Comparison of ENCODE assay signal across 2 cellular contexts in the genomic region with DNA sequence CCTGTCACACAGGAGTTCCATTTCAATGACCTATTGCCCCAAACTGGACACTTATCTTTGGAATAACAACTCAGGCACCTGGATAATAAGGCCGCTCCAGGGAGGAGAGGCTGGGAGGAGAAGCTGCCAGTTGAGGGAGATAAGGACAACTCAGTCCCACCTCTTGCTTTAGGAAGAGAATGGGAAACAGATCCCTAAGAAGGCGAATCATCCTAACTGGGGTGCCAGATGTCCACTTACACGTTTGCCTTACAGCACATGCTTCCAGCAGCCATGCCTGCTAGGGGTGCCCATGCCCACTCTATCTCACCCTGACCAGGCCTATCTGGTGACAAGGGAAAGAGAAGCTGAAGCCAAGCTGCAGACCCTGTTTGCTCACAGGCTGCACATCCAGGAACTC.
TF ChIP-seq lines count a peak whose summit lies in the region.

No MANE protein-coding gene starts in this region.

TF ChIP-seq in SK-N-SH, 30 proteins besides CTCF, POLR2A, EP300 and RAD21 (continued from another document):
- TF ChIP-seq TCF12 (IDR thresholded peaks at IDR 0.05), result no peak
- no peak for TF ChIP-seq SMC3 (IDR thresholded peaks at IDR 0.05; ENCODE audit: low read depth, low read length)
TF ChIP-seq in SK-N-SH: peak in this region for 0.

TF ChIP-seq in SK-N-SH treated with all-trans-retinoic acid at 6 μM for 48 hours, 23 proteins besides CTCF, POLR2A, EP300 and RAD21 (continued from another document):
- TF ChIP-seq, protein P1, sequence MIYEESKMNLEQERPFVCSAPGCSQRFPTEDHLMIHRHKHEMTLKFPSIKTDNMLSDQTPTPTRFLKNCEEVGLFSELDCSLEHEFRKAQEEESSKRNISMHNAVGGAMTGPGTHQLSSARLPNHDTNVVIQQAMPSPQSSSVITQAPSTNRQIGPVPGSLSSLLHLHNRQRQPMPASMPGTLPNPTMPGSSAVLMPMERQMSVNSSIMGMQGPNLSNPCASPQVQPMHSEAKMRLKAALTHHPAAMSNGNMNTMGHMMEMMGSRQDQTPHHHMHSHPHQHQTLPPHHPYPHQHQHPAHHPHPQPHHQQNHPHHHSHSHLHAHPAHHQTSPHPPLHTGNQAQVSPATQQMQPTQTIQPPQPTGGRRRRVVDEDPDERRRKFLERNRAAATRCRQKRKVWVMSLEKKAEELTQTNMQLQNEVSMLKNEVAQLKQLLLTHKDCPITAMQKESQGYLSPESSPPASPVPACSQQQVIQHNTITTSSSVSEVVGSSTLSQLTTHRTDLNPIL (CRISPR knock-in tag; IDR thresholded peaks at IDR 0.05; ENCODE audit: low read depth), result no peak
- TF ChIP-seq ZNF8 (CRISPR knock-in tag; IDR thresholded peaks at IDR 0.05), result no peak
- TF ChIP-seq ZFP30 (CRISPR knock-in tag; IDR thresholded peaks at IDR 0.05), result no peak
- TF ChIP-seq ZNF565 (CRISPR knock-in tag; conservative IDR thresholded peaks at IDR 0.05; ENCODE audit: low read depth), result no peak
- no peak for TF ChIP-seq GLIS3 (CRISPR knock-in tag; IDR thresholded peaks at IDR 0.05)
- TF ChIP-seq BACH2 (CRISPR knock-in tag; IDR thresholded peaks at IDR 0.05; ENCODE audit: borderline replicate concordance), result no peak
- TF ChIP-seq, protein P2, sequence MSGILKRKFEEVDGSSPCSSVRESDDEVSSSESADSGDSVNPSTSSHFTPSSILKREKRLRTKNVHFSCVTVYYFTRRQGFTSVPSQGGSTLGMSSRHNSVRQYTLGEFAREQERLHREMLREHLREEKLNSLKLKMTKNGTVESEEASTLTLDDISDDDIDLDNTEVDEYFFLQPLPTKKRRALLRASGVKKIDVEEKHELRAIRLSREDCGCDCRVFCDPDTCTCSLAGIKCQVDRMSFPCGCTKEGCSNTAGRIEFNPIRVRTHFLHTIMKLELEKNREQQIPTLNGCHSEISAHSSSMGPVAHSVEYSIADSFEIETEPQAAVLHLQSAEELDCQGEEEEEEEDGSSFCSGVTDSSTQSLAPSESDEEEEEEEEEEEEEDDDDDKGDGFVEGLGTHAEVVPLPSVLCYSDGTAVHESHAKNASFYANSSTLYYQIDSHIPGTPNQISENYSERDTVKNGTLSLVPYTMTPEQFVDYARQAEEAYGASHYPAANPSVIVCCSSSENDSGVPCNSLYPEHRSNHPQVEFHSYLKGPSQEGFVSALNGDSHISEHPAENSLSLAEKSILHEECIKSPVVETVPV (CRISPR knock-in tag; IDR thresholded peaks at IDR 0.05), result no peak
- TF ChIP-seq, protein P3, sequence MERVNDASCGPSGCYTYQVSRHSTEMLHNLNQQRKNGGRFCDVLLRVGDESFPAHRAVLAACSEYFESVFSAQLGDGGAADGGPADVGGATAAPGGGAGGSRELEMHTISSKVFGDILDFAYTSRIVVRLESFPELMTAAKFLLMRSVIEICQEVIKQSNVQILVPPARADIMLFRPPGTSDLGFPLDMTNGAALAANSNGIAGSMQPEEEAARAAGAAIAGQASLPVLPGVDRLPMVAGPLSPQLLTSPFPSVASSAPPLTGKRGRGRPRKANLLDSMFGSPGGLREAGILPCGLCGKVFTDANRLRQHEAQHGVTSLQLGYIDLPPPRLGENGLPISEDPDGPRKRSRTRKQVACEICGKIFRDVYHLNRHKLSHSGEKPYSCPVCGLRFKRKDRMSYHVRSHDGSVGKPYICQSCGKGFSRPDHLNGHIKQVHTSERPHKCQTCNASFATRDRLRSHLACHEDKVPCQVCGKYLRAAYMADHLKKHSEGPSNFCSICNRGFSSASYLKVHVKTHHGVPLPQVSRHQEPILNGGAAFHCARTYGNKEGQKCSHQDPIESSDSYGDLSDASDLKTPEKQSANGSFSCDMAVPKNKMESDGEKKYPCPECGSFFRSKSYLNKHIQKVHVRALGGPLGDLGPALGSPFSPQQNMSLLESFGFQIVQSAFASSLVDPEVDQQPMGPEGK (CRISPR knock-in tag; IDR thresholded peaks at IDR 0.05; ENCODE audit: borderline replicate concordance), result no peak
